26 cellular contexts compared by ENCODE assay signal in genomic region chr13:71876648-71877279, GRCh38. TPM values are rescaled to one million over a fixed set of nuclear protein-coding genes. Genes with fewer than 3 reads are reported as not detected.
DNase-seq lines count a peak whose midpoint lies in the region; ATAC-seq and TF ChIP-seq lines count a peak whose summit lies in the region.
"Had no signal": no experiment of that assay in that cellular context is flagged by ENCODE, and none has a peak within 500 bp of the region (broad histone marks: within the 10 kb centered on the region; RNA-seq: fewer than 3 reads in every experiment).

No MANE protein-coding gene starts in this region.

- peaks cover 34% of the 10 kb centered on the region for H3K4me1 ChIP-seq in Loucy (ENCODE audit: insufficient read depth, low read length, poor library complexity, severe bottlenecking)
- no peaks in the 10 kb centered on the region for H3K4me1 ChIP-seq in endodermal cell (ENCODE audit: control insufficient read depth, insufficient read depth, low read length)
- H3K4me1 ChIP-seq: prostate gland had no signal

- no peaks in the 10 kb centered on the region for H3K9me2 ChIP-seq in Loucy (replicated peaks; ENCODE audit: low read depth, low read length)

- TF ChIP-seq CTCF in Loucy (conservative IDR thresholded peaks at IDR 0.05; ENCODE audit: low read length) (no peak), endodermal cell (conservative IDR thresholded peaks at IDR 0.05) (no peak)

- H3K4me3 ChIP-seq in Loucy (ENCODE audit: low read length, poor library complexity, severe bottlenecking) = peak overlapping the region; percentile 2
- no peak overlapping the region for H3K4me3 ChIP-seq in endodermal cell (ENCODE audit: low read length)
- H3K4me3 ChIP-seq: cardiac muscle cell, prostate gland had no signal

- no peaks in the 10 kb centered on the region for H3F3A ChIP-seq in Loucy (ENCODE audit: low read depth)

- peaks cover 6% of the 10 kb centered on the region for H3K27me3 Mint-ChIP-seq in endodermal cell (ENCODE audit: insufficient read depth)
- H3K27me3 Mint-ChIP-seq: natural killer cell treated with Interleukin-12 subunit alpha and Interleukin-12 subunit beta and Interleukin-15 and Interleukin-18, amount 100 ng/mL, for 72 hours had no signal

- no peak overlapping the region for H3K27ac Mint-ChIP-seq in endodermal cell
- H3K27ac Mint-ChIP-seq: natural killer cell treated with Interleukin-12 subunit alpha and Interleukin-12 subunit beta and Interleukin-15 and Interleukin-18, amount 100 ng/mL, for 72 hours; stimulated activated naive CD8-positive, alpha-beta T cell treated with anti-CD3 and anti-CD28 coated beads, Interleukin-15, amount 100 ng/mL, for 72 hours; type B pancreatic cell had no signal

- no peak overlapping the region for H3K9ac ChIP-seq in Loucy (ENCODE audit: low read depth, low read length, poor library complexity, severe bottlenecking)
- no peak overlapping the region for H3K9ac ChIP-seq in endodermal cell (ENCODE audit: extremely low read depth, low read length, poor library complexity, severe bottlenecking)

- H3K27me3 ChIP-seq in Loucy (ENCODE audit: insufficient read depth, low read length, poor library complexity, severe bottlenecking) = no peaks in the 10 kb centered on the region
- H3K27me3 ChIP-seq in endodermal cell (ENCODE audit: control insufficient read depth, insufficient read depth, low read length, poor library complexity, severe bottlenecking) = no peaks in the 10 kb centered on the region

- peak overlapping the region; percentile 10 for H3K27ac ChIP-seq in endodermal cell (ENCODE audit: low read depth, low read length)
- H3K27ac ChIP-seq: cardiac muscle cell, prostate gland had no signal

- H2AFZ ChIP-seq in Loucy (ENCODE audit: low read length) = peak overlapping the region; percentile 82

- H3K9me3 ChIP-seq in Loucy (ENCODE audit: insufficient read depth, low read depth, low read length) (no peaks in the 10 kb centered on the region), endodermal cell (ENCODE audit: control insufficient read depth, low read length) (no peaks in the 10 kb centered on the region)
- H3K9me3 ChIP-seq: prostate gland had no signal

- H3K4me3 Mint-ChIP-seq in endodermal cell = no peak overlapping the region
- H3K4me3 Mint-ChIP-seq: natural killer cell treated with Interleukin-12 subunit alpha and Interleukin-12 subunit beta and Interleukin-15 and Interleukin-18, amount 100 ng/mL, for 72 hours; stimulated activated naive CD8-positive, alpha-beta T cell treated with anti-CD3 and anti-CD28 coated beads, Interleukin-15, amount 100 ng/mL, for 72 hours; type B pancreatic cell had no signal

- peak; percentile 39 for DNase-seq in NCI-H1105 treated with DMSO at 0.1 percent for 48 hours (lab: John Stamatoyannopoulos, UW)
- no peak for DNase-seq in NCI-H1105 (lab: John Stamatoyannopoulos, UW)
- no peak for DNase-seq in endodermal cell
- DNase-seq in renal cortical epithelial cell (ENCODE audit: low read depth) = peak; percentile 19
- DNase-seq in NCI-H1436 treated with DMSO at 0.1 percent for 48 hours (lab: John Stamatoyannopoulos, UW) = no peak
- DNase-seq in NCI-H82 treated with DMSO at 0.1 percent for 48 hours (lab: John Stamatoyannopoulos, UW; ENCODE audit: unreplicated experiment) = no peak
- DNase-seq: 8988T; activated CD4-positive, alpha-beta T cell treated with anti-CD3 and anti-CD28 coated beads, Interleukin-2, amount 50 U/mL, for 1 hour; activated CD8-positive, alpha-beta memory T cell treated with anti-CD3 and anti-CD28 coated beads, Interleukin-2, amount 50 U/mL, for 48 hours; activated gamma-delta T cell; dermis blood vessel endothelial cell; left colon; NCI-H2029; NCI-H526 treated with DMSO at 0.1 percent for 48 hours; PC-3; SIG-M5; stimulated activated naive CD8-positive, alpha-beta T cell treated with anti-CD3 and anti-CD28 coated beads, Interleukin-15, amount 100 ng/mL, for 72 hours had no signal

- no peak for ATAC-seq in GM21737 (IDR thresholded peaks at IDR 0.05; ENCODE audit: unreplicated experiment)
- ATAC-seq: HepG2; left colon; natural killer cell treated with Interleukin-12 subunit alpha and Interleukin-12 subunit beta and Interleukin-15 and Interleukin-18, amount 100 ng/mL, for 72 hours; PC-3; stimulated activated naive CD8-positive, alpha-beta T cell treated with anti-CD3 and anti-CD28 coated beads, Interleukin-15, amount 100 ng/mL, for 72 hours had no signal

- H4K20me1 ChIP-seq in Loucy (ENCODE audit: insufficient read depth, low read length, poor library complexity, severe bottlenecking) = no peaks in the 10 kb centered on the region

- no peaks in the 10 kb centered on the region for H3K79me2 ChIP-seq in Loucy (ENCODE audit: insufficient read depth, low read length)

- peaks cover 2% of the 10 kb centered on the region for H3K9me3 Mint-ChIP-seq in endodermal cell
- H3K9me3 Mint-ChIP-seq: stimulated activated naive CD8-positive, alpha-beta T cell treated with anti-CD3 and anti-CD28 coated beads, Interleukin-15, amount 100 ng/mL, for 72 hours; type B pancreatic cell had no signal

- no peaks in the 10 kb centered on the region for H3K36me3 Mint-ChIP-seq in endodermal cell (ENCODE audit: low read depth)
- H3K36me3 Mint-ChIP-seq: natural killer cell treated with Interleukin-12 subunit alpha and Interleukin-12 subunit beta and Interleukin-15 and Interleukin-18, amount 100 ng/mL, for 72 hours; type B pancreatic cell had no signal

- no peaks in the 10 kb centered on the region; the same call in 1 of the 2 replicates for H3K36me3 ChIP-seq in Loucy (ENCODE audit: insufficient read depth, low read length)
- H3K36me3 ChIP-seq in endodermal cell (ENCODE audit: control insufficient read depth, insufficient read depth, low read length) = no peaks in the 10 kb centered on the region
- H3K36me3 ChIP-seq: cardiac muscle cell, prostate gland had no signal

- H3K4me1 Mint-ChIP-seq in endodermal cell = peaks cover 19% of the 10 kb centered on the region

- WGBS in endodermal cell (ENCODE audit: insufficient coverage in 1 of 2, insufficient read length in 1 of 2), 2 experiments = 36 to 71% methylated on average over 1 to 2 of the region's 2 CpGs

- peak overlapping the region; percentile 18 for H3K4me2 ChIP-seq in Loucy (ENCODE audit: low read depth, low read length, poor library complexity, severe bottlenecking)

RNA-seq across cellular contexts. Expression of gene DACH1, which starts 9.8 kb away (rescaled TPM):
- total RNA-seq in endodermal cell (1 to 10 TPM in 1 of 2 donors, under 1 TPM in 1; 0.81 to 1.2 TPM), renal cortical epithelial cell (0.05 TPM in 1 of 2 replicates, not detected in the other)
- polyA plus RNA-seq in endodermal cell (2013, experiment 1 of 2) = 60.1 TPM
- polyA plus RNA-seq in endodermal cell (2013, experiment 2 of 2) = 56.3 TPM
- total RNA-seq: HepG2; M059J; PC-3; T-helper 1 cell treated with Interleukin-12 subunit alpha and Interleukin-12 subunit beta and Interleukin-4 antibody, amounts not matched to agents 30 ng/mL and 1 ng/mL, for 36 hours had no signal
- polyA plus RNA-seq: HepG2 had no signal

Comparison
In these comparisons a context has a peak if more than half of its experiments do, and no peak if none do; other contexts are left out.
1. DNase-seq: peak in NCI-H1105 treated with DMSO at 0.1 percent for 48 hours (single experiment) and renal cortical epithelial cell (single experiment); none in NCI-H1105 (single experiment), endodermal cell (single experiment), NCI-H1436 treated with DMSO at 0.1 percent for 48 hours (single experiment) and NCI-H82 treated with DMSO at 0.1 percent for 48 hours (single experiment).